9 cellular contexts compared by ENCODE assay signal in the genomic region with DNA sequence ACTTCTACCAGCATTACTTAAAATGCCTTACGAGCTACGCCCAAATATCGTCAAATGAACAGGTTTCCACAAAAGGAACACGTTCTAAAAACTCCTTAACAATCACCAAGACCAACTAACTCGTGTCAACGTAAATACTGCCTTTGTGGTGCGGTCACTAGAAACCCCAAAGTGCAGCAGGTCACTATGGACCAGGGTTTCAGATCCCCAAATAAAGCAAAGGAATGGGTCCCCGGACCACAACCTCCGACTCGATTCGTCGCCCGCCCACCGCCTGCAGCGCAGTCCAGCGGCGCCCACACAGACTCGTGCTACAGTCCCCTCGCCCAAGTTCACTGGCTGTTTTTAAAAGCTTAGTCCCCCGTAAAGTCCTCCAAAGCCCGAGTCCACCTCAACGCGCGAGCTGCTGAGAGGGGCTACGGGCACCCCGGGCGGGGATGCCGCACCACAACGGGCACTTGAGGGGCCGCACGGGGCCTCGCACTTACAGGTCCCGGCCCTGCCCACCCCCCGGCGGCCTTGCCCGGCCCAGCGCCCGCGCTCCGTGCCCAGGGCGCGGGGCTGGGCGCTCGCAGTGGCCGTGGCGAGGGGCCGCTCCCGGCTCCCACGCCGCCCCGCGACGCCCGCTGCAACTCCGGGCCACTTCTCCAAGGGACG. TPM values are rescaled to one million over a fixed set of nuclear protein-coding genes. Genes with fewer than 3 reads are reported as not detected.
A peak's percentile ranks its signal among the peaks of the same experiment; 100 is the strongest.
DNase-seq lines count a peak whose midpoint lies in the region; ATAC-seq and TF ChIP-seq lines count a peak whose summit lies in the region.
"Had no signal": no experiment of that assay in that cellular context is flagged by ENCODE, and none has a peak within 500 bp of the region (broad histone marks: within the 10 kb centered on the region; RNA-seq: fewer than 3 reads in every experiment).

No MANE protein-coding gene starts in this region.

- peaks cover 19 to 27% (median 27%) of the 10 kb centered on the region in 3 donors for H3K4me1 Mint-ChIP-seq in CD8-positive, alpha-beta memory T cell
- H3K4me1 Mint-ChIP-seq in dendritic cell treated with granulocyte-macrophage colony-stimulating factor and Interleukin-4, amounts not matched to agents 40 ng/mL and 50 ng/mL, for 4 days (ENCODE audit: low read depth): peaks cover 27% of the 10 kb centered on the region

- ATAC-seq in lung (ENCODE audit: insufficient read depth, low FRiP score): no peak
- ATAC-seq in upper lobe of right lung: peak; percentile 14
- no peak for ATAC-seq in GM21447 (IDR thresholded peaks at IDR 0.05; ENCODE audit: unreplicated experiment)

- peaks cover 23% of the 10 kb centered on the region for H3K27me3 ChIP-seq in CD8-positive, alpha-beta memory T cell (ENCODE audit: insufficient read depth, low read length, poor library complexity, severe bottlenecking)
- no peaks in the 10 kb centered on the region for H3K27me3 ChIP-seq in lung (ENCODE audit: control insufficient read depth, insufficient read depth)
- no peaks in the 10 kb centered on the region for H3K27me3 ChIP-seq in upper lobe of right lung

- no peak overlapping the region for H3K4me3 ChIP-seq in CD8-positive, alpha-beta memory T cell (ENCODE audit: low read length)
- H3K4me3 ChIP-seq in lung: peak overlapping the region; percentile 74
- peak overlapping the region; percentile 73 for H3K4me3 ChIP-seq in upper lobe of right lung

- DNase-seq in CD8-positive, alpha-beta memory T cell: no peak
- DNase-seq in M059J (ENCODE audit: low read depth) (peak; percentile 29), lung (ENCODE audit: low spot score) (no peak), upper lobe of right lung (peak; percentile 69), SK-N-DZ (ENCODE audit: low spot score) (no peak), kidney glomerular epithelial cell (lab: John Stamatoyannopoulos, UW) (no peak)

- TF ChIP-seq CTCF in lung (IDR thresholded peaks at IDR 0.05; ENCODE audit: control extremely low read depth, extremely low read depth): no peak
- TF ChIP-seq CTCF in upper lobe of right lung (IDR thresholded peaks at IDR 0.05): no peak

- intact Hi-C loops in dendritic cell treated with granulocyte-macrophage colony-stimulating factor and Interleukin-4, amounts not matched to agents 40 ng/mL and 50 ng/mL, for 4 days (cut with micrococcal nuclease): no loop called here
- intact Hi-C loops in upper lobe of right lung (cut with DNase I): no loop called here

- H3K4me1 ChIP-seq in CD8-positive, alpha-beta memory T cell (ENCODE audit: insufficient read depth, low read length): peaks cover 4% of the 10 kb centered on the region
- H3K4me1 ChIP-seq in lung (ENCODE audit: control insufficient read depth in 2 of 2, insufficient read depth in 2 of 2, low read length in 2 of 2) (peaks cover 7 to 19% of the 10 kb centered on the region in 2 donors), upper lobe of right lung (peaks cover 15% of the 10 kb centered on the region)

- H3K36me3 Mint-ChIP-seq in CD8-positive, alpha-beta memory T cell: no peaks in the 10 kb centered on the region
- H3K36me3 Mint-ChIP-seq in dendritic cell treated with granulocyte-macrophage colony-stimulating factor and Interleukin-4, amounts not matched to agents 40 ng/mL and 50 ng/mL, for 4 days (ENCODE audit: low read depth): no peaks in the 10 kb centered on the region

- H3K27ac ChIP-seq in CD8-positive, alpha-beta memory T cell (ENCODE audit: low read depth, low read length): no peak overlapping the region
- H3K27ac ChIP-seq in lung (ENCODE audit: low read depth in 1 of 2, low read length in 1 of 2) (peak overlapping the region; percentile 92 to 100), upper lobe of right lung (peak overlapping the region; percentile 95)
- H3K27ac ChIP-seq: HL-60 had no signal

- WGBS in lung, 2 donors: 1 to 2% methylated on average over 56 of the region's 56 CpGs

- peak overlapping the region in 1 of 8 donors; percentile 60 for H3K27ac Mint-ChIP-seq in CD8-positive, alpha-beta memory T cell
- H3K27ac Mint-ChIP-seq in dendritic cell treated with granulocyte-macrophage colony-stimulating factor and Interleukin-4, amounts not matched to agents 40 ng/mL and 50 ng/mL, for 4 days: no peak overlapping the region

- H3K27me3 Mint-ChIP-seq in CD8-positive, alpha-beta memory T cell: peaks cover 56 to 73% of the 10 kb centered on the region in 2 donors
- peaks cover 64% of the 10 kb centered on the region for H3K27me3 Mint-ChIP-seq in dendritic cell treated with granulocyte-macrophage colony-stimulating factor and Interleukin-4, amounts not matched to agents 40 ng/mL and 50 ng/mL, for 4 days

- CTCF ChIA-PET in CD8-positive, alpha-beta memory T cell (lab: Charles Lee): no interaction called here

- POLR2A ChIA-PET in CD8-positive, alpha-beta memory T cell (lab: Charles Lee): no interaction called here

- H3K4me3 Mint-ChIP-seq in CD8-positive, alpha-beta memory T cell: peak overlapping the region; percentile 55 to 88 (median 82)
- H3K4me3 Mint-ChIP-seq in dendritic cell treated with granulocyte-macrophage colony-stimulating factor and Interleukin-4, amounts not matched to agents 40 ng/mL and 50 ng/mL, for 4 days: peak overlapping the region; percentile 76

- peaks cover 0 to 9% (median 2%) of the 10 kb centered on the region in 5 donors for H3K9me3 Mint-ChIP-seq in CD8-positive, alpha-beta memory T cell
- no peaks in the 10 kb centered on the region for H3K9me3 Mint-ChIP-seq in dendritic cell treated with granulocyte-macrophage colony-stimulating factor and Interleukin-4, amounts not matched to agents 40 ng/mL and 50 ng/mL, for 4 days

- no peaks in the 10 kb centered on the region for H3K9me3 ChIP-seq in CD8-positive, alpha-beta memory T cell (ENCODE audit: low read length)
- peaks cover 0 to 2% of the 10 kb centered on the region in 2 donors for H3K9me3 ChIP-seq in lung (ENCODE audit: control insufficient read depth in 2 of 2, insufficient read depth in 1 of 2, low read length in 1 of 2)
- no peaks in the 10 kb centered on the region for H3K9me3 ChIP-seq in upper lobe of right lung

- H3K36me3 ChIP-seq in CD8-positive, alpha-beta memory T cell (ENCODE audit: insufficient read depth, low read length): no peaks in the 10 kb centered on the region
- H3K36me3 ChIP-seq in lung (ENCODE audit: control insufficient read depth in 2 of 2, insufficient read depth in 2 of 2, low read length in 2 of 2): no peaks in the 10 kb centered on the region
- H3K36me3 ChIP-seq in upper lobe of right lung: no peaks in the 10 kb centered on the region

RNA-seq across cellular contexts. Expression of a gene that starts 1.1 kb away (rescaled TPM):
- total RNA-seq in CD8-positive, alpha-beta memory T cell: not detected
- polyA plus RNA-seq in CD8-positive, alpha-beta memory T cell: not detected
- total RNA-seq in M059J (2014; rRNA removed; shearing (Covaris generic)): 2.5 and 4.1 TPM in 2 replicates
- total RNA-seq in lung (100 to 1,000 TPM in 1 of 2 donors, 10 to 100 TPM in 1; 89.2 to 189 TPM), upper lobe of right lung (99.4 TPM)
- polyA plus RNA-seq in lung: 10 to 100 TPM in 1 of 2 donors, 1 to 10 TPM in 1; 7.3 to 12.7 TPM
- 4.4 and 6.0 TPM in 2 replicates for polyA plus RNA-seq in SK-N-DZ (2014; cell fraction: cytosol; rRNA removed)
- 12.1 and 12.8 TPM in 2 replicates for polyA plus RNA-seq in SK-N-DZ (2014; cell fraction: nucleus; rRNA removed)

Comparison
In these comparisons a context has a peak if more than half of its experiments do, and no peak if none do; other contexts are left out.
1. DNase-seq: peak in M059J (single experiment) and upper lobe of right lung (single experiment); none in CD8-positive, alpha-beta memory T cell (0 of 5), lung (single experiment), SK-N-DZ (single experiment) and kidney glomerular epithelial cell (single experiment).
2. RNA of a gene that starts 1.1 kb away (total RNA-seq): 89.2 to 189 TPM in lung and 99.4 TPM in upper lobe of right lung (single experiment); 2.5 to 4.1 TPM in M059J and not detected in CD8-positive, alpha-beta memory T cell; every median in the first group is over 10 times any median in the second.